Comparison of ENCODE assay signal across 8 cellular contexts in genomic region chr4:140720387-140721087, GRCh38. TPM values are rescaled to one million over a fixed set of nuclear protein-coding genes. Genes with fewer than 3 reads are reported as not detected.
A peak's percentile ranks its signal among the peaks of the same experiment; 100 is the strongest.
DNase-seq lines count a peak whose midpoint lies in the region; ATAC-seq and TF ChIP-seq lines count a peak whose summit lies in the region.

No MANE protein-coding gene starts in this region.

- no peaks in the 10 kb centered on the region for H3K9me3 Mint-ChIP-seq in naive thymus-derived CD8-positive, alpha-beta T cell
- no peaks in the 10 kb centered on the region for H3K9me3 Mint-ChIP-seq in Calu3 (ENCODE audit: low read depth, unreplicated experiment)

- H3K4me1 ChIP-seq in Panc1 (ENCODE audit: control insufficient read depth, insufficient read depth, low read length) (peaks cover 45% of the 10 kb centered on the region), uterus (no peaks in the 10 kb centered on the region)

- H3K4me1 Mint-ChIP-seq in naive thymus-derived CD8-positive, alpha-beta T cell = peaks cover 7 to 55% (median 12%) of the 10 kb centered on the region in 4 donors
- peaks cover 8% of the 10 kb centered on the region for H3K4me1 Mint-ChIP-seq in Calu3 (ENCODE audit: low read depth, unreplicated experiment)

- no peak for TF ChIP-seq POLR2A in uterus (IDR thresholded peaks at IDR 0.05)

- no peaks in the 10 kb centered on the region for H3K27me3 ChIP-seq in Panc1 (ENCODE audit: control insufficient read depth, insufficient read depth, low read length)
- H3K27me3 ChIP-seq in uterus = no peaks in the 10 kb centered on the region

- H3K4me3 Mint-ChIP-seq in naive thymus-derived CD8-positive, alpha-beta T cell = peak overlapping the region; percentile 12 to 74 (median 59)
- no peak overlapping the region for H3K4me3 Mint-ChIP-seq in Calu3 (ENCODE audit: low read depth, unreplicated experiment)

- TF ChIP-seq CTCF in Panc1 (IDR thresholded peaks at IDR 0.05) (no peak), Calu3 (IDR thresholded peaks at IDR 0.05; ENCODE audit: unreplicated experiment) (no peak), uterus (IDR thresholded peaks at IDR 0.05) (no peak)

- H3K9me3 ChIP-seq in Panc1 (ENCODE audit: control insufficient read depth, insufficient read depth, low read depth, low read length) = no peaks in the 10 kb centered on the region
- no peaks in the 10 kb centered on the region for H3K9me3 ChIP-seq in uterus

- H3K36me3 Mint-ChIP-seq in naive thymus-derived CD8-positive, alpha-beta T cell = no peaks in the 10 kb centered on the region
- H3K36me3 Mint-ChIP-seq in Calu3 (ENCODE audit: insufficient read depth, unreplicated experiment) = no peaks in the 10 kb centered on the region

- H3K27ac ChIP-seq in Panc1 (ENCODE audit: low read length) (peak overlapping the region; percentile 54; the same call in 1 of the 2 replicates), uterus (no peak overlapping the region)

- ATAC-seq in GM18517 (IDR thresholded peaks at IDR 0.05; ENCODE audit: unreplicated experiment) (peak; percentile 33), GM21737 (IDR thresholded peaks at IDR 0.05; ENCODE audit: unreplicated experiment) (peak; percentile 35), Panc1 (peak; percentile 49; the same call in 1 of the 2 replicates)
- no peak for ATAC-seq in naive thymus-derived CD8-positive, alpha-beta T cell

- CTCF ChIA-PET in Panc1 (lab: Charles Lee) (no interaction called here), Calu3 (lab: Charles Lee) (no interaction called here)

- H3K4me3 ChIP-seq in Panc1 (ENCODE audit: low read depth in 2 of 2, low read length in 2 of 2) (no peak overlapping the region), uterus (no peak overlapping the region)

- in situ Hi-C loops in Panc1 (cut with HindIII; ENCODE audit: low pct_unique_long_range_greater_than_20kb, low sequenced_read_pairs) = no loop called here

- intact Hi-C loops in Panc1 (cut with micrococcal nuclease; ENCODE audit: unreplicated experiment) = no loop called here
- intact Hi-C loops in Calu3 (cut with micrococcal nuclease; ENCODE audit: unreplicated experiment) = no loop called here
- intact Hi-C loops in uterus (cut with DNase I; ENCODE audit: low total_unique reads) = no loop called here

- peak overlapping the region in 5 of 10 donors; percentile 15 to 74 (median 39) for H3K27ac Mint-ChIP-seq in naive thymus-derived CD8-positive, alpha-beta T cell
- H3K27ac Mint-ChIP-seq in Calu3 (ENCODE audit: unreplicated experiment) = no peak overlapping the region

- DNase-seq in Panc1 (ENCODE audit: low read depth, low spot score) (no peak), Calu3 (no peak), uterus (no peak), T-helper 9 cell (no peak)
- DNase-seq in naive thymus-derived CD8-positive, alpha-beta T cell = no peak
- no peak for DNase-seq in stimulated activated naive CD4-positive, alpha-beta T cell (lab: John Stamatoyannopoulos, UW)

- H3K27me3 Mint-ChIP-seq in naive thymus-derived CD8-positive, alpha-beta T cell = peaks cover 0 to 4% (median 3%) of the 10 kb centered on the region in 5 donors
- H3K27me3 Mint-ChIP-seq in Calu3 (ENCODE audit: unreplicated experiment) = no peaks in the 10 kb centered on the region

- POLR2A ChIA-PET in Panc1 (lab: Charles Lee) = no interaction called here
- POLR2A ChIA-PET in naive thymus-derived CD8-positive, alpha-beta T cell (lab: Charles Lee) = no interaction called here

- BruUV-seq in Panc1 (replicated peaks; lab: Mats Ljungman, UMichigan) (no TSS peak), Calu3 (replicated peaks; lab: Mats Ljungman, UMichigan) (no TSS peak)

- H3K36me3 ChIP-seq in Panc1 (ENCODE audit: control insufficient read depth, insufficient read depth, low read length) (no peaks in the 10 kb centered on the region; the same call in 1 of the 2 replicates), uterus (no peaks in the 10 kb centered on the region)

RNA-seq across cellular contexts. Expression of gene TBC1D9, which starts 35.6 kb away (rescaled TPM):
- 21.7 TPM for total RNA-seq in Panc1 (2021; ENCODE audit: unreplicated experiment)
- 15.5 TPM for polyA plus RNA-seq in Panc1 (2012; ENCODE audit: insufficient read length)
- 1 to 10 TPM; 3.8 to 4.1 TPM for total RNA-seq in naive thymus-derived CD8-positive, alpha-beta T cell
- under 1 TPM in 1 of 3 donors, not detected in 2; 0.12 TPM for polyA plus RNA-seq in naive thymus-derived CD8-positive, alpha-beta T cell
- total RNA-seq in Calu3 (2022) = 7.5 and 9.4 TPM in 2 replicates
- 10 to 100 TPM in 3 of 4 donors, 1 to 10 TPM in 1; 3.8 to 48.8 (median 13.3) TPM for total RNA-seq in uterus

Comparison
In these comparisons a context has a peak if more than half of its experiments do, and no peak if none do; other contexts are left out.
1. ATAC-seq: peak in GM18517 (single experiment), GM21737 (single experiment) and Panc1 (single experiment); none in naive thymus-derived CD8-positive, alpha-beta T cell (0 of 2).